ENCODE assay signal across 1 cellular context in the genomic region with DNA sequence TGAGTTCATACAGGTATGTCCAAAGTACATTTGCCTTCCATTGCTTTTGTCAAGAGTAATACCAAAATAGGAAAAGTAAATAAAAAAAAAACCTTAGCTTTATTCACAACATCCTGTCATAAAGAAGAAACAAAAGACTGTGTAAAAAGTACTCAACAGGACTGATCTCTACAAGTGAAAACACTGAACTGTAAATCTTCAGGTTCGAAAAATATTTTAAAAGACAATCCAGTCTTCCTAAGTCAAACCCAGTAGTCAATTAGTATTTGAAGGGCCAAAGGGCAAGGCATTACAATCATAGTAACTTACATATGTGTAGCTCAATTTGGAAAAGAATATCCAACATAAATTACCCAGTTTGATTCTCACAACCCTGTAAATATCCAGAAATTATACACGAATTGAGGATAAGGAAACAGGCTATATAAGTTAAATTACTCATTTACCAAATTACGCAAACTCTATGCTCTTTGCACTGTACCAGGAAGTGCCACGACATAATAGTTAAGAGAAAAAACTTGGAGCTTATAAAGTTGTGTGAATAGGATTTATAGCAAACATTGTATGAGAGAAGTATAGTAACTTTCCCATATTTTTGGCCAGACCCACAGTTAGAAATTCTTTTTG.
TF ChIP-seq lines count a peak whose summit lies in the region.

No MANE protein-coding gene starts in this region.

TF ChIP-seq in HepG2, 621 proteins besides CTCF, POLR2A, EP300 and RAD21 (continued from another document):
- no peak for TF ChIP-seq ZNF589 (CRISPR knock-in tag; conservative IDR thresholded peaks at IDR 0.05)
- TF ChIP-seq ZNF451 (CRISPR knock-in tag; IDR thresholded peaks at IDR 0.05) = no peak
- TF ChIP-seq RFX3 (CRISPR knock-in tag; IDR thresholded peaks at IDR 0.05) = no peak
- no peak for TF ChIP-seq ZNF75D (CRISPR knock-in tag; IDR thresholded peaks at IDR 0.05; ENCODE audit: borderline replicate concordance)
- peak; percentile 91; the same call in 1 of the 2 replicates for TF ChIP-seq ZBTB20 (CRISPR knock-in tag; IDR thresholded peaks at IDR 0.05; ENCODE audit: borderline replicate concordance, low read depth)
- no peak for TF ChIP-seq ZNF703 (CRISPR knock-in tag; IDR thresholded peaks at IDR 0.05; ENCODE audit: borderline replicate concordance)
- no peak for TF ChIP-seq ZNF234 (CRISPR knock-in tag; conservative IDR thresholded peaks at IDR 0.05)
- TF ChIP-seq, protein P1, sequence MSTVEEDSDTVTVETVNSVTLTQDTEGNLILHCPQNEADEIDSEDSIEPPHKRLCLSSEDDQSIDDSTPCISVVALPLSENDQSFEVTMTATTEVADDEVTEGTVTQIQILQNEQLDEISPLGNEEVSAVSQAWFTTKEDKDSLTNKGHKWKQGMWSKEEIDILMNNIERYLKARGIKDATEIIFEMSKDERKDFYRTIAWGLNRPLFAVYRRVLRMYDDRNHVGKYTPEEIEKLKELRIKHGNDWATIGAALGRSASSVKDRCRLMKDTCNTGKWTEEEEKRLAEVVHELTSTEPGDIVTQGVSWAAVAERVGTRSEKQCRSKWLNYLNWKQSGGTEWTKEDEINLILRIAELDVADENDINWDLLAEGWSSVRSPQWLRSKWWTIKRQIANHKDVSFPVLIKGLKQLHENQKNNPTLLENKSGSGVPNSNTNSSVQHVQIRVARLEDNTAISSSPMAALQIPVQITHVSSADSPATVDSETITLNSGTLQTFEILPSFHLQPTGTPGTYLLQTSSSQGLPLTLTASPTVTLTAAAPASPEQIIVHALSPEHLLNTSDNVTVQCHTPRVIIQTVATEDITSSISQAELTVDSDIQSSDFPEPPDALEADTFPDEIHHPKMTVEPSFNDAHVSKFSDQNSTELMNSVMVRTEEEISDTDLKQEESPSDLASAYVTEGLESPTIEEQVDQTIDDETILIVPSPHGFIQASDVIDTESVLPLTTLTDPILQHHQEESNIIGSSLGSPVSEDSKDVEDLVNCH (CRISPR knock-in tag; IDR thresholded peaks at IDR 0.05) = no peak
- TF ChIP-seq, protein P2, sequence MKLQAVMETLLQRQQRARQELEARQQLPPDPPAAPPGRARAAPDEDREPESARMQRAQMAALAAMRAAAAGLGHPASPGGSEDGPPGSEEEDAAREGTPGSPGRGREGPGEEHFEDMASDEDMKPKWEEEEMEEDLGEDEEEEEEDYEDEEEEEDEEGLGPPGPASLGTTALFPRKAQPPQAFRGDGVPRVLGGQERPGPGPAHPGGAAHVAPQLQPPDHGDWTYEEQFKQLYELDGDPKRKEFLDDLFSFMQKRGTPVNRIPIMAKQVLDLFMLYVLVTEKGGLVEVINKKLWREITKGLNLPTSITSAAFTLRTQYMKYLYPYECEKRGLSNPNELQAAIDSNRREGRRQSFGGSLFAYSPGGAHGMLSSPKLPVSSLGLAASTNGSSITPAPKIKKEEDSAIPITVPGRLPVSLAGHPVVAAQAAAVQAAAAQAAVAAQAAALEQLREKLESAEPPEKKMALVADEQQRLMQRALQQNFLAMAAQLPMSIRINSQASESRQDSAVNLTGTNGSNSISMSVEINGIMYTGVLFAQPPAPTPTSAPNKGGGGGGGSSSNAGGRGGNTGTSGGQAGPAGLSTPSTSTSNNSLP (IDR thresholded peaks at IDR 0.05; ENCODE audit: low read depth, low read length) = peak; percentile 91
- TF ChIP-seq, protein P3, sequence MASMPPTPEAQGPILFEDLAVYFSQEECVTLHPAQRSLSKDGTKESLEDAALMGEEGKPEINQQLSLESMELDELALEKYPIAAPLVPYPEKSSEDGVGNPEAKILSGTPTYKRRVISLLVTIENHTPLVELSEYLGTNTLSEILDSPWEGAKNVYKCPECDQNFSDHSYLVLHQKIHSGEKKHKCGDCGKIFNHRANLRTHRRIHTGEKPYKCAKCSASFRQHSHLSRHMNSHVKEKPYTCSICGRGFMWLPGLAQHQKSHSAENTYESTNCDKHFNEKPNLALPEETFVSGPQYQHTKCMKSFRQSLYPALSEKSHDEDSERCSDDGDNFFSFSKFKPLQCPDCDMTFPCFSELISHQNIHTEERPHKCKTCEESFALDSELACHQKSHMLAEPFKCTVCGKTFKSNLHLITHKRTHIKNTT (CRISPR knock-in tag; IDR thresholded peaks at IDR 0.05) = no peak
- no peak for TF ChIP-seq ZNF44 (CRISPR knock-in tag; IDR thresholded peaks at IDR 0.05)
- no peak for TF ChIP-seq ZNF225 (CRISPR knock-in tag; IDR thresholded peaks at IDR 0.05)
- TF ChIP-seq FOXA1 (IDR thresholded peaks at IDR 0.05) = no peak
- TF ChIP-seq FOXA1 (CRISPR knock-in tag; IDR thresholded peaks at IDR 0.05) = 0 out of 2 replicates have a peak, but pooled peaks have one; percentile 7
- TF ChIP-seq, protein P4, sequence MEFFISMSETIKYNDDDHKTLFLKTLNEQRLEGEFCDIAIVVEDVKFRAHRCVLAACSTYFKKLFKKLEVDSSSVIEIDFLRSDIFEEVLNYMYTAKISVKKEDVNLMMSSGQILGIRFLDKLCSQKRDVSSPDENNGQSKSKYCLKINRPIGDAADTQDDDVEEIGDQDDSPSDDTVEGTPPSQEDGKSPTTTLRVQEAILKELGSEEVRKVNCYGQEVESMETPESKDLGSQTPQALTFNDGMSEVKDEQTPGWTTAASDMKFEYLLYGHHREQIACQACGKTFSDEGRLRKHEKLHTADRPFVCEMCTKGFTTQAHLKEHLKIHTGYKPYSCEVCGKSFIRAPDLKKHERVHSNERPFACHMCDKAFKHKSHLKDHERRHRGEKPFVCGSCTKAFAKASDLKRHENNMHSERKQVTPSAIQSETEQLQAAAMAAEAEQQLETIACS (CRISPR knock-in tag; IDR thresholded peaks at IDR 0.05) = no peak
